Comparison of ENCODE assay signal across 1 cellular context in genomic region chr13:40770934-40771618, GRCh38.
TF ChIP-seq lines count a peak whose summit lies in the region.

MRPS31 (minus strand) TSS chr13:40771190; CDS start chr13:40771136, 54 bp downstream.

TF ChIP-seq in HepG2, 621 proteins besides CTCF, POLR2A, EP300 and RAD21 (continued from another document and continues in another):
- peak; percentile 83; the same call in 1 of the 2 replicates for TF ChIP-seq RNF219 (CRISPR knock-in tag; IDR thresholded peaks at IDR 0.05)
- peak; percentile 85 for TF ChIP-seq RXRB (CRISPR knock-in tag; IDR thresholded peaks at IDR 0.05; ENCODE audit: borderline replicate concordance)
- TF ChIP-seq CENPT (CRISPR knock-in tag; IDR thresholded peaks at IDR 0.05; ENCODE audit: low read depth): peak; percentile 83; the same call in 1 of the 2 replicates
- no peak for TF ChIP-seq PHB2 (IDR thresholded peaks at IDR 0.05; ENCODE audit: partially characterized antibody)
- no peak for TF ChIP-seq ZBTB37 (CRISPR knock-in tag; IDR thresholded peaks at IDR 0.05)
- TF ChIP-seq CCDC6 (CRISPR knock-in tag; IDR thresholded peaks at IDR 0.05): no peak
- peak; percentile 65 for TF ChIP-seq SP2 (CRISPR knock-in tag; IDR thresholded peaks at IDR 0.05)
- 0 out of 2 replicates have a peak, but pooled peaks have one; percentile 39 for TF ChIP-seq ZBTB3 (CRISPR knock-in tag; IDR thresholded peaks at IDR 0.05; ENCODE audit: borderline replicate concordance, low read depth)
- TF ChIP-seq CC2D1A (CRISPR knock-in tag; IDR thresholded peaks at IDR 0.05): no peak
- TF ChIP-seq ZNF253 (CRISPR knock-in tag; IDR thresholded peaks at IDR 0.05; ENCODE audit: borderline replicate concordance): peak; percentile 72; the same call in 1 of the 2 replicates
- peak; percentile 95 for TF ChIP-seq THAP9 (CRISPR knock-in tag; IDR thresholded peaks at IDR 0.05; ENCODE audit: borderline replicate concordance)
- TF ChIP-seq MTA1 (CRISPR knock-in tag; IDR thresholded peaks at IDR 0.05; ENCODE audit: borderline replicate concordance): peak; percentile 95
- TF ChIP-seq ZNF276 (CRISPR knock-in tag; IDR thresholded peaks at IDR 0.05; ENCODE audit: low read depth): 0 out of 2 replicates have a peak, but pooled peaks have one; percentile 31
- TF ChIP-seq SMAD1 (CRISPR knock-in tag; IDR thresholded peaks at IDR 0.05; ENCODE audit: borderline replicate concordance, low read depth): peak; percentile 80; the same call in 1 of the 2 replicates
- no peak for TF ChIP-seq PRDM4 (CRISPR knock-in tag; IDR thresholded peaks at IDR 0.05; ENCODE audit: borderline replicate concordance)
- no peak for TF ChIP-seq DMTF1 (CRISPR knock-in tag; IDR thresholded peaks at IDR 0.05)
- no peak for TF ChIP-seq ARNT (IDR thresholded peaks at IDR 0.05)
- TF ChIP-seq MATR3 (CRISPR knock-in tag; IDR thresholded peaks at IDR 0.05): no peak
- TF ChIP-seq CBX2 (IDR thresholded peaks at IDR 0.05; ENCODE audit: low read depth, low read length): no peak
- no peak for TF ChIP-seq CBX2 (CRISPR knock-in tag; IDR thresholded peaks at IDR 0.05; ENCODE audit: low read depth)
- TF ChIP-seq HMG20A (CRISPR knock-in tag; IDR thresholded peaks at IDR 0.05; ENCODE audit: borderline replicate concordance): 0 out of 2 replicates have a peak, but pooled peaks have one; percentile 34
- TF ChIP-seq ZNF703 (CRISPR knock-in tag; IDR thresholded peaks at IDR 0.05; ENCODE audit: borderline replicate concordance): peak; percentile 64; the same call in 1 of the 2 replicates
- TF ChIP-seq PHF5A (CRISPR knock-in tag; IDR thresholded peaks at IDR 0.05; ENCODE audit: low read depth, unreplicated experiment): peak; percentile 99
- peak; percentile 69; the same call in 1 of the 2 replicates for TF ChIP-seq ZSCAN25 (CRISPR knock-in tag; IDR thresholded peaks at IDR 0.05)
- no peak for TF ChIP-seq ZNF577 (CRISPR knock-in tag; IDR thresholded peaks at IDR 0.05; ENCODE audit: borderline replicate concordance, low read depth)
- peak; percentile 95 for TF ChIP-seq MAF1 (CRISPR knock-in tag; IDR thresholded peaks at IDR 0.05; ENCODE audit: borderline replicate concordance)
- peak; percentile 97 for TF ChIP-seq CBX1 (IDR thresholded peaks at IDR 0.05; ENCODE audit: low read depth)
- TF ChIP-seq FOXP4 (CRISPR knock-in tag; IDR thresholded peaks at IDR 0.05): peak; percentile 91
- TF ChIP-seq ZBTB1 (CRISPR knock-in tag; IDR thresholded peaks at IDR 0.05; ENCODE audit: borderline replicate concordance): peak; percentile 17; the same call in 1 of the 2 replicates
- peak; percentile 92 for TF ChIP-seq UBTF (CRISPR knock-in tag; IDR thresholded peaks at IDR 0.05)
- peak; percentile 76; the same call in 1 of the 2 replicates for TF ChIP-seq GTF2F1 (IDR thresholded peaks at IDR 0.05; ENCODE audit: low read length)
- peak; percentile 92; the same call in 1 of the 2 replicates for TF ChIP-seq MEF2D (CRISPR knock-in tag; IDR thresholded peaks at IDR 0.05)
- no peak for TF ChIP-seq EZH2 (conservative IDR thresholded peaks at IDR 0.05; ENCODE audit: low read depth, low read length)
- TF ChIP-seq ZC3H13 (CRISPR knock-in tag; IDR thresholded peaks at IDR 0.05): 0 out of 2 replicates have a peak, but pooled peaks have one; percentile 60
- TF ChIP-seq ZNF770 (CRISPR knock-in tag; IDR thresholded peaks at IDR 0.05): peak; percentile 71; the same call in 1 of the 2 replicates
- peak; percentile 86 for TF ChIP-seq RFXANK (CRISPR knock-in tag; IDR thresholded peaks at IDR 0.05)
- TF ChIP-seq BRCA1 (CRISPR knock-in tag; IDR thresholded peaks at IDR 0.05): no peak
- peak; percentile 72; the same call in 1 of the 2 replicates for TF ChIP-seq ZFP41 (CRISPR knock-in tag; IDR thresholded peaks at IDR 0.05; ENCODE audit: borderline replicate concordance)
- peak; percentile 87 for TF ChIP-seq ZSCAN9 (CRISPR knock-in tag; IDR thresholded peaks at IDR 0.05; ENCODE audit: borderline replicate concordance)
- peak; percentile 68; the same call in 1 of the 2 replicates for TF ChIP-seq ZNF557 (CRISPR knock-in tag; IDR thresholded peaks at IDR 0.05)
